Comparison of ENCODE assay signal across 8 cellular contexts in genomic region chr1:37793773-37794371, GRCh38. TPM values are rescaled to one million over a fixed set of nuclear protein-coding genes. Genes with fewer than 3 reads are reported as not detected.
A peak's percentile ranks its signal among the peaks of the same experiment; 100 is the strongest.
DNase-seq lines count a peak whose midpoint lies in the region; ATAC-seq and TF ChIP-seq lines count a peak whose summit lies in the region.

MANEAL (plus strand) TSS chr1:37793847; CDS start chr1:37794183, 336 bp downstream.

- ATAC-seq in RWPE2 (ENCODE audit: low read depth): peak; percentile 80
- no peak for ATAC-seq in GM21717 (IDR thresholded peaks at IDR 0.05; ENCODE audit: unreplicated experiment)

- no peak within 1 kb of the TSS for H3K27ac Mint-ChIP-seq in CD14-positive monocyte

- H3K9me3 ChIP-seq in HUES64 (ENCODE audit: insufficient read depth, low read depth, low read length): no peaks in the 10 kb centered on the region
- H3K9me3 ChIP-seq in RWPE2 (ENCODE audit: severe bottlenecking): no peaks in the 10 kb centered on the region

- in situ Hi-C loops in GM18951 (cut with MboI; ENCODE audit: low sequenced_read_pairs, unreplicated experiment): no loop called here
- in situ Hi-C loops in astrocyte of the cerebellum (cut with HindIII; ENCODE audit: low sequenced_read_pairs): no loop called here

- H3K4me1 ChIP-seq in HUES64 (ENCODE audit: insufficient read depth, low read length) (peaks cover 5% of the 10 kb centered on the region), RWPE2 (ENCODE audit: insufficient read depth, poor library complexity, severe bottlenecking) (no peaks in the 10 kb centered on the region), rectal smooth muscle tissue (ENCODE audit: control insufficient read depth, insufficient read depth, low read length) (no peaks in the 10 kb centered on the region)

- intact Hi-C loops in CD14-positive monocyte (cut with micrococcal nuclease): no loop called here

- H3K36me3 Mint-ChIP-seq in CD14-positive monocyte: peaks cover 0 to 1% of the 10 kb centered on the region in 2 donors

- DNase-seq in CD14-positive monocyte (ENCODE audit: low spot score) (no peak), RWPE2 (ENCODE audit: low spot score) (no peak), astrocyte of the cerebellum (ENCODE audit: low read depth) (no peak), hippocampal formation (lab: John Stamatoyannopoulos, UW) (peak; percentile 24 to 34)

- H3K27me3 Mint-ChIP-seq in CD14-positive monocyte (ENCODE audit: low read depth in 3 of 3): peaks cover 50 to 65% (median 51%) of the 10 kb centered on the region in 3 donors

- H3K9me3 Mint-ChIP-seq in CD14-positive monocyte: peaks cover 0 to 11% (median 4%) of the 10 kb centered on the region in 7 donors

- TF ChIP-seq CTCF in CD14-positive monocyte (IDR thresholded peaks at IDR 0.05) (no peak), RWPE2 (IDR thresholded peaks at IDR 0.05; ENCODE audit: poor library complexity, severe bottlenecking) (no peak), astrocyte of the cerebellum (IDR thresholded peaks at IDR 0.05; ENCODE audit: low read depth, low read length, missing control alignments) (no peak)

- H3K27me3 ChIP-seq in HUES64 (ENCODE audit: insufficient read depth, low read length) (peaks cover 66% of the 10 kb centered on the region), RWPE2 (ENCODE audit: insufficient read depth, poor library complexity, severe bottlenecking) (peaks cover 11% of the 10 kb centered on the region), rectal smooth muscle tissue (ENCODE audit: control insufficient read depth, insufficient read depth, low read length) (no peaks in the 10 kb centered on the region)

- TF ChIP-seq POLR2A in GM18951 (IDR thresholded peaks at IDR 0.05; ENCODE audit: extremely low read depth, insufficient read depth, insufficient read length): peak; percentile 53

- peaks cover 20% of the 10 kb centered on the region for H3K4me1 Mint-ChIP-seq in CD14-positive monocyte

- peak within 1 kb of the TSS; percentile 77 for H3K9ac ChIP-seq in HUES64 (ENCODE audit: low read depth, low read length)
- no peak within 1 kb of the TSS for H3K9ac ChIP-seq in rectal smooth muscle tissue (ENCODE audit: low read length)

- under 1% methylated on average over 80 of the region's 82 CpGs for WGBS in HUES64

- H3K36me3 ChIP-seq in HUES64 (ENCODE audit: insufficient read depth, low read length): no peaks in the 10 kb centered on the region
- H3K36me3 ChIP-seq in RWPE2 (ENCODE audit: low read depth): no peaks in the 10 kb centered on the region
- no peaks in the 10 kb centered on the region for H3K36me3 ChIP-seq in rectal smooth muscle tissue (ENCODE audit: control insufficient read depth, insufficient read depth, low read length)

- H3K4me3 Mint-ChIP-seq in CD14-positive monocyte: peak within 1 kb of the TSS; percentile 70 to 84

- H3K27ac ChIP-seq in HUES64 (ENCODE audit: low read depth, low read length): no peak within 1 kb of the TSS
- no peak within 1 kb of the TSS for H3K27ac ChIP-seq in RWPE2 (ENCODE audit: poor library complexity, severe bottlenecking)
- no peak within 1 kb of the TSS for H3K27ac ChIP-seq in rectal smooth muscle tissue (ENCODE audit: low read depth, low read length)

- peak within 1 kb of the TSS; percentile 73 for H3K4me3 ChIP-seq in HUES64 (ENCODE audit: low read length)
- peak within 1 kb of the TSS; percentile 49 for H3K4me3 ChIP-seq in RWPE2 (ENCODE audit: severe bottlenecking)
- H3K4me3 ChIP-seq in astrocyte of the cerebellum (ENCODE audit: low read depth, low read length): peak within 1 kb of the TSS; percentile 36
- H3K4me3 ChIP-seq in rectal smooth muscle tissue (ENCODE audit: low read length): peak within 1 kb of the TSS; percentile 62

RNA-seq across cellular contexts. Expression of gene MANEAL, which starts in this region (rescaled TPM):
- under 1 TPM in 1 of 2 donors, not detected in 1; 0.56 TPM for polyA plus RNA-seq in CD14-positive monocyte
- 3.5 TPM for polyA plus RNA-seq in HUES64 (2013, experiment 1 of 2)
- 2.8 TPM for polyA plus RNA-seq in HUES64 (2013, experiment 2 of 2)

Comparison
In these comparisons a context has a peak if more than half of its experiments do, and no peak if none do; other contexts are left out.
1. DNase-seq: peak in hippocampal formation (2 of 2); none in CD14-positive monocyte (single experiment), RWPE2 (single experiment) and astrocyte of the cerebellum (single experiment).
2. Peak in every context shown above with its lines, with median percentiles within 50 percentile points of each other: H3K4me3 ChIP-seq.